ENCODE assay signal across 2 cellular contexts in genomic region chr12:18646307-18646706, GRCh38.
TF ChIP-seq lines count a peak whose summit lies in the region.

No MANE protein-coding gene starts in this region.

TF ChIP-seq in GM23338, 12 proteins besides CTCF, POLR2A, EP300 and RAD21:
- no peak for TF ChIP-seq ZNF462 (CRISPR knock-in tag; IDR thresholded peaks at IDR 0.05)
- TF ChIP-seq JUNB (IDR thresholded peaks at IDR 0.05; ENCODE audit: unreplicated experiment), result no peak
- no peak for TF ChIP-seq ZNF114 (CRISPR knock-in tag; IDR thresholded peaks at IDR 0.05)
- no peak for TF ChIP-seq REST (IDR thresholded peaks at IDR 0.05; ENCODE audit: unreplicated experiment)

TF ChIP-seq in SK-N-SH, 30 proteins besides CTCF, POLR2A, EP300 and RAD21 (continued from another document):
- no peak for TF ChIP-seq FOXM1 (IDR thresholded peaks at IDR 0.05; ENCODE audit: low read depth)
- no peak for TF ChIP-seq RXRA (IDR thresholded peaks at IDR 0.05; ENCODE audit: borderline replicate concordance, low read depth)
- TF ChIP-seq SIN3A (IDR thresholded peaks at IDR 0.05; ENCODE audit: borderline replicate concordance, low read depth, low read length), result no peak
- no peak for TF ChIP-seq USF2 (IDR thresholded peaks at IDR 0.05; ENCODE audit: borderline replicate concordance, low read depth, low read length)
- TF ChIP-seq JUND (IDR thresholded peaks at IDR 0.05), result no peak
- TF ChIP-seq ZBTB33 (IDR thresholded peaks at IDR 0.05; ENCODE audit: borderline replicate concordance, low read depth), result no peak
- TF ChIP-seq GATA2 (CRISPR knock-in tag; IDR thresholded peaks at IDR 0.05), result no peak
- TF ChIP-seq MEF2A (IDR thresholded peaks at IDR 0.05; ENCODE audit: borderline replicate concordance, low read depth), result no peak
- no peak for TF ChIP-seq POLR2AphosphoS5 (IDR thresholded peaks at IDR 0.05; ENCODE audit: low read depth, low read length)
- TF ChIP-seq TCF12 (IDR thresholded peaks at IDR 0.05), result no peak
- no peak for TF ChIP-seq GABPA (IDR thresholded peaks at IDR 0.05; ENCODE audit: low read depth)
- no peak for TF ChIP-seq YY1 (IDR thresholded peaks at IDR 0.05; ENCODE audit: low read depth)
- no peak for TF ChIP-seq ELF1 (IDR thresholded peaks at IDR 0.05)
- no peak for TF ChIP-seq NRF1 (IDR thresholded peaks at IDR 0.05; ENCODE audit: low read depth, low read length)
- no peak for TF ChIP-seq MAX (IDR thresholded peaks at IDR 0.05; ENCODE audit: low read depth)
